ENCODE assay signal across 8 cellular contexts in genomic region chr1:114716304-114717158, GRCh38. TPM values are rescaled to one million over a fixed set of nuclear protein-coding genes. Genes with fewer than 3 reads are reported as not detected.
A peak's percentile ranks its signal among the peaks of the same experiment; 100 is the strongest.
DNase-seq lines count a peak whose midpoint lies in the region; ATAC-seq, FAIRE-seq and TF ChIP-seq lines count a peak whose summit lies in the region.

Gene NRAS (minus strand): TSS chr1:114716771. CDS start chr1:114716160, 611 bp downstream.

- no peak within 1 kb of the TSS for H3K14ac ChIP-seq in H1 (ENCODE audit: insufficient read length)

- WGBS in H1 (ENCODE audit: extremely low coverage in 1 of 2, insufficient coverage in 1 of 2, insufficient read length in 1 of 2, insufficient replicate concordance in 2 of 2, low coverage in 1 of 2, low lambda C conversion rate in 2 of 2, missing lambda C conversion rate in 1 of 2), 2 experiments, result 2% methylated on average over 38 of the region's 38 CpGs; no CpG with 5 or more reads in 1 of the 2 experiments

- H3K79me1 ChIP-seq in H1 (ENCODE audit: low read depth, low read length), result no peaks in the 10 kb centered on the region

- peaks cover 19 to 73% (median 45%) of the 10 kb centered on the region in 4 experiments for H3K36me3 ChIP-seq in H1 (ENCODE audit: control insufficient read depth in 2 of 4, insufficient read depth in 4 of 4, low read length in 3 of 4)

- peak within 1 kb of the TSS; percentile 17 for H3K4ac ChIP-seq in H1 (replicated peaks; ENCODE audit: insufficient read length, low read depth, low read length)

- no peaks in the 10 kb centered on the region; a peak in 1 of 7 replicates for H3K4me1 ChIP-seq in H1 (replicated peaks in 1 of 4; ENCODE audit: control insufficient read depth in 3 of 4, insufficient read depth in 4 of 4, low read length in 3 of 4)

- H3K27ac Mint-ChIP-seq in memory B cell, result peak within 1 kb of the TSS; percentile 100

- peak in 1 of 2 experiments; percentile 57; a peak in 1 of 3 replicates for TF ChIP-seq EP300 in H1 (IDR thresholded peaks at IDR 0.05; ENCODE audit: borderline replicate concordance in 1 of 2, low read depth in 2 of 2, low read length in 2 of 2)

- no peaks in the 10 kb centered on the region for H3K9me3 ChIP-seq in H1 (ENCODE audit: insufficient read depth in 2 of 2, low read depth in 1 of 2, low read length in 1 of 2)

- peak within 1 kb of the TSS; percentile 76 to 93 for H3K4me2 ChIP-seq in H1 (ENCODE audit: insufficient read depth in 1 of 2, low read depth in 2 of 2, low read length in 2 of 2)

- H3K79me2 ChIP-seq in H1 (ENCODE audit: control insufficient read depth in 1 of 2, insufficient read depth in 2 of 2, low read length in 2 of 2), result peaks cover 0 to 28% of the 10 kb centered on the region in 2 experiments; a peak in 3 of 4 replicates

- H3K4me3 Mint-ChIP-seq in memory B cell, result peak within 1 kb of the TSS; percentile 98

- H3K9me3 Mint-ChIP-seq in memory B cell, result no peaks in the 10 kb centered on the region

- H3K36me3 Mint-ChIP-seq in memory B cell, result peaks cover 30% of the 10 kb centered on the region

- H4K8ac ChIP-seq in H1 (ENCODE audit: extremely low read depth, insufficient read depth, low read length), result peak within 1 kb of the TSS; percentile 97; the same call in 1 of the 2 replicates

- H3K18ac ChIP-seq in H1 (ENCODE audit: extremely low read depth, low read length), result peak within 1 kb of the TSS; percentile 80

- peak within 1 kb of the TSS; percentile 97 to 98 (median 97) for H3K4me3 ChIP-seq in H1 (ENCODE audit: extremely low read depth in 1 of 4, insufficient read depth in 2 of 4, low read depth in 3 of 4, low read length in 4 of 4)

- DNase-seq in COR-L47 (lab: John Stamatoyannopoulos, UW), result peak; percentile 88
- DNase-seq in HT-29 (ENCODE audit: low spot score), result peak; percentile 94
- DNase-seq in NK-92 treated with Interleukin-12 subunit alpha and Interleukin-12 subunit beta, amount 100 ng/mL, for 24 hours (lab: John Stamatoyannopoulos, UW), result peak; percentile 90
- DNase-seq in activated CD8-positive, alpha-beta memory T cell treated with anti-CD3 and anti-CD28 coated beads for 4 hours (ENCODE audit: low read depth in 2 of 2), result peak; percentile 93 to 95
- peak; percentile 73 to 98 for DNase-seq in H1 (ENCODE audit: low read depth in 1 of 2, low spot score in 2 of 2)
- peak; percentile 92 to 95 for DNase-seq in memory B cell (ENCODE audit: low spot score in 2 of 2)
- DNase-seq in stimulated activated CD8-positive, alpha-beta memory T cell treated with anti-CD3 and anti-CD28 coated beads, Interleukin-12 subunit alpha, Interleukin-12 subunit beta, amount 100 ng/mL, for 1 hour (ENCODE audit: low read depth), result peak; percentile 95

- H3K27me3 ChIP-seq in H1 (replicated peaks in 1 of 4; ENCODE audit: control insufficient read depth in 3 of 4, extremely low read depth in 1 of 4, insufficient read depth in 3 of 4, low read length in 3 of 4), result no peaks in the 10 kb centered on the region

- CTCF ChIA-PET in H1 (lab: Charles Lee; ENCODE audit: partially characterized antibody), result interaction anchor here (0.6 to 1.5 kb wide), 4 partner anchors 8 to 370 kb away, joined by 3 to 6 read pairs (median 3); partner anchors contain the start of gene AMPD1

- no peak within 1 kb of the TSS for H2BK20ac ChIP-seq in H1 (ENCODE audit: low read length)

- H3K9ac ChIP-seq in H1 (replicated peaks in 1 of 4; ENCODE audit: extremely low read depth in 1 of 4, low read depth in 3 of 4, low read length in 3 of 4), result peak within 1 kb of the TSS; percentile 94 to 98 (median 97)

- H4K91ac ChIP-seq in H1 (replicated peaks; ENCODE audit: insufficient read length, low read length), result peak within 1 kb of the TSS; percentile 56

- FAIRE-seq in H1 (lab: Jason Lieb, UNC), result no peak

- peak within 1 kb of the TSS; percentile 43 for H3K56ac ChIP-seq in H1 (replicated peaks; ENCODE audit: insufficient read length, low read depth, low read length)

- no peaks in the 10 kb centered on the region for H3K27me3 Mint-ChIP-seq in memory B cell

- H4K20me1 ChIP-seq in H1 (replicated peaks in 1 of 2; ENCODE audit: control insufficient read depth in 1 of 2, insufficient read depth in 2 of 2, low read length in 2 of 2), result no peaks in the 10 kb centered on the region

- H2AK5ac ChIP-seq in H1 (ENCODE audit: low read depth, low read length), result no peak within 1 kb of the TSS

- H3K27ac ChIP-seq in H1 (ENCODE audit: low read depth, low read length), result peak within 1 kb of the TSS; percentile 95

- ATAC-seq in GM21360 (IDR thresholded peaks at IDR 0.05; ENCODE audit: unreplicated experiment) (peak; percentile 91), memory B cell (ENCODE audit: low read depth) (peak; percentile 94)

- H2BK15ac ChIP-seq in H1 (ENCODE audit: low read length), result no peak within 1 kb of the TSS

- peak; percentile 62 to 91 for TF ChIP-seq POLR2A in H1 (IDR thresholded peaks at IDR 0.05; ENCODE audit: control extremely low read depth in 1 of 2, low read depth in 2 of 2, low read length in 2 of 2)

- H2AFZ ChIP-seq in H1 (ENCODE audit: low read length), result peak within 1 kb of the TSS; percentile 95; the same call in 1 of the 2 replicates

- no peaks in the 10 kb centered on the region for H3K23me2 ChIP-seq in H1 (ENCODE audit: low read depth, low read length)

- H3K23ac ChIP-seq in H1 (ENCODE audit: insufficient read length), result no peak within 1 kb of the TSS

- POLR2A ChIA-PET in H1 (lab: Charles Lee; ENCODE audit: partially characterized antibody), result interaction anchor here (0.6 to 4.9 kb wide), 27 partner anchors 10 to 317 kb away, joined by 3 to 54 read pairs (median 5); partner anchors contain the start of genes AMPD1, CSDE1, DENND2C and TRIM33

- peak within 1 kb of the TSS; percentile 96 for H4K5ac ChIP-seq in H1 (ENCODE audit: insufficient read length, low read depth, low read length)

- no peak within 1 kb of the TSS; the same call in 1 of the 2 replicates for H2BK12ac ChIP-seq in H1 (ENCODE audit: low read depth, low read length)

- peaks cover 11% of the 10 kb centered on the region for H3K4me1 Mint-ChIP-seq in memory B cell

- no peak for TF ChIP-seq RAD21 in H1 (IDR thresholded peaks at IDR 0.05 in 1 of 2, conservative IDR thresholded peaks at IDR 0.05 in 1 of 2; ENCODE audit: low read depth in 2 of 2, low read length in 2 of 2)

- H2BK5ac ChIP-seq in H1 (ENCODE audit: low read depth, low read length), result peak within 1 kb of the TSS; percentile 88; the same call in 1 of the 2 replicates

- TF ChIP-seq CTCF in H1 (IDR thresholded peaks at IDR 0.05; ENCODE audit: control extremely low read depth in 1 of 3, insufficient read depth in 1 of 3, low read depth in 1 of 3, low read length in 3 of 3), result no peak

- no peak within 1 kb of the TSS for H2BK120ac ChIP-seq in H1 (replicated peaks; ENCODE audit: low read depth, low read length)

TF ChIP-seq in H1, 55 proteins besides CTCF, POLR2A, EP300 and RAD21 (continues in another document):
- TF ChIP-seq SRF (IDR thresholded peaks at IDR 0.05; ENCODE audit: low read depth, low read length), result peak; percentile 76
- TF ChIP-seq CTBP2 (IDR thresholded peaks at IDR 0.05; ENCODE audit: borderline replicate concordance, insufficient read depth, insufficient read length, low read length), result no peak
- TF ChIP-seq, protein P1, sequence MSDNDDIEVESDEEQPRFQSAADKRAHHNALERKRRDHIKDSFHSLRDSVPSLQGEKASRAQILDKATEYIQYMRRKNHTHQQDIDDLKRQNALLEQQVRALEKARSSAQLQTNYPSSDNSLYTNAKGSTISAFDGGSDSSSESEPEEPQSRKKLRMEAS (IDR thresholded peaks at IDR 0.05), result peak; percentile 97
- 0 out of 4 replicates have a peak, but pooled peaks have one; percentile 6 to 53 for TF ChIP-seq HDAC2 (IDR thresholded peaks at IDR 0.05; ENCODE audit: borderline replicate concordance in 1 of 2, low read depth in 2 of 2, low read length in 2 of 2)
- TF ChIP-seq SIX5 (IDR thresholded peaks at IDR 0.05; ENCODE audit: low read depth, low read length), result no peak
- TF ChIP-seq ZNF274 (IDR thresholded peaks at IDR 0.05; ENCODE audit: borderline replicate concordance, extremely low read depth, low read length), result no peak
- no peak for TF ChIP-seq CHD1 (IDR thresholded peaks at IDR 0.05; ENCODE audit: low read depth, low read length)
- TF ChIP-seq CHD2 (IDR thresholded peaks at IDR 0.05; ENCODE audit: low read length), result no peak
- TF ChIP-seq CBX5 (IDR thresholded peaks at IDR 0.05; ENCODE audit: low read depth, low read length), result no peak
- TF ChIP-seq GABPA (IDR thresholded peaks at IDR 0.05; ENCODE audit: borderline replicate concordance, insufficient read depth, low read length), result no peak
- TF ChIP-seq TBP (IDR thresholded peaks at IDR 0.05; ENCODE audit: low read depth, low read length), result peak; percentile 70; the same call in 1 of the 2 replicates
- TF ChIP-seq TAF7 (optimal IDR thresholded peaks at IDR 0.05; ENCODE audit: borderline replicate concordance, low read depth, low read length), result peak; percentile 73
- TF ChIP-seq NANOG (IDR thresholded peaks at IDR 0.05; ENCODE audit: insufficient read depth, low read depth, low read length, poor library complexity, severe bottlenecking), result no peak
- no peak for TF ChIP-seq BRCA1 (IDR thresholded peaks at IDR 0.05; ENCODE audit: low read depth, low read length)
- TF ChIP-seq RBBP5 (IDR thresholded peaks at IDR 0.05; ENCODE audit: borderline replicate concordance, low read depth, low read length), result no peak
- TF ChIP-seq JUN (IDR thresholded peaks at IDR 0.05; ENCODE audit: low read depth, low read length), result no peak
- TF ChIP-seq SAP30 (IDR thresholded peaks at IDR 0.05; ENCODE audit: insufficient read depth, insufficient replicate concordance, low read length), result no peak
- TF ChIP-seq BCL11A (IDR thresholded peaks at IDR 0.05; ENCODE audit: low read depth in 2 of 2, low read length in 2 of 2), result no peak

RNA-seq across cellular contexts. Expression of gene NRAS, which starts in this region (rescaled TPM):
- total RNA-seq in HT-29 (2014; rRNA removed; shearing (Covaris generic)), result 20.9 and 22.6 TPM in 2 replicates
- total RNA-seq in H1 (2021; fragmentation: NEBNext Ultra II Directional; extraction: Animal tissue kit (Norgen Biotek cat#: 25700)), result 63.2 and 65.1 TPM in 2 replicates
- polyA plus RNA-seq in H1 (2011; rRNA removed), result 13.8 and 24.5 TPM in 2 replicates
- polyA plus RNA-seq in H1 (2011; cell fraction: cytosol; rRNA removed), result 27.9 TPM
- polyA plus RNA-seq in H1 (2011; cell fraction: nucleus; rRNA removed), result 10.1 TPM
- polyA plus RNA-seq in H1 (2012, experiment 1 of 2), result 22.0 to 38.8 TPM (median 26.4 TPM) in 4 replicates
- 4.6 TPM for polyA plus RNA-seq in H1 (2012, experiment 2 of 2)
- 49.8 TPM for polyA plus RNA-seq in H1 (2013, experiment 1 of 2)
- polyA plus RNA-seq in H1 (2013, experiment 2 of 2), result 49.3 TPM
- 56.0 and 80.7 TPM in 2 replicates for polyA minus RNA-seq in H1 (2011; rRNA and poly(A)+ RNA removed)
- 28.6 TPM for polyA minus RNA-seq in H1 (2011; cell fraction: cytosol; rRNA and poly(A)+ RNA removed)
- 40.2 TPM for polyA minus RNA-seq in H1 (2011; cell fraction: nucleus; rRNA and poly(A)+ RNA removed)

Comparison
In these comparisons a context has a peak if more than half of its experiments do, and no peak if none do; other contexts are left out.
1. Peak in every context shown above with its lines: DNase-seq, ATAC-seq, H3K4me3 ChIP-seq and H3K27ac ChIP-seq.